8 cellular contexts compared by ENCODE assay signal in genomic region chr10:13528875-13529713, GRCh38. TPM values are rescaled to one million over a fixed set of nuclear protein-coding genes. Genes with fewer than 3 reads are reported as not detected.
A peak's percentile ranks its signal among the peaks of the same experiment; 100 is the strongest.
DNase-seq lines count a peak whose midpoint lies in the region; ATAC-seq and TF ChIP-seq lines count a peak whose summit lies in the region.

Gene BEND7 (minus strand): TSS chr10:13529014. CDS start chr10:13528533, 481 bp downstream.

- DNase-seq in NCI-H82 (lab: John Stamatoyannopoulos, UW) (peak; percentile 35), NCI-H82 treated with DMSO at 0.1 percent for 48 hours (lab: John Stamatoyannopoulos, UW; ENCODE audit: unreplicated experiment) (no peak), Panc1 (ENCODE audit: low read depth, low spot score) (no peak), lung (ENCODE audit: low spot score) (no peak), testis (peak; percentile 38)

- H3K4me1 ChIP-seq in Panc1 (ENCODE audit: control insufficient read depth, insufficient read depth, low read length) (no peaks in the 10 kb centered on the region), ectodermal cell (ENCODE audit: control insufficient read depth, insufficient read depth, low read length) (peaks cover 7% of the 10 kb centered on the region), lung (ENCODE audit: control insufficient read depth in 2 of 2, insufficient read depth in 2 of 2, low read length in 2 of 2) (no peaks in the 10 kb centered on the region), testis (peaks cover 2% of the 10 kb centered on the region)

- in situ Hi-C loops in Panc1 (cut with HindIII; ENCODE audit: low pct_unique_long_range_greater_than_20kb, low sequenced_read_pairs): no loop called here

- H3K36me3 ChIP-seq in Panc1 (ENCODE audit: control insufficient read depth, insufficient read depth, low read length) (no peaks in the 10 kb centered on the region; the same call in 1 of the 2 replicates), ectodermal cell (ENCODE audit: control insufficient read depth, insufficient read depth, low read length) (no peaks in the 10 kb centered on the region), lung (ENCODE audit: control insufficient read depth in 2 of 2, insufficient read depth in 2 of 2, low read length in 2 of 2) (no peaks in the 10 kb centered on the region), testis (ENCODE audit: low read depth, missing control alignments) (no peaks in the 10 kb centered on the region)

- 5% methylated on average over 98 of the region's 98 CpGs for WGBS in ectodermal cell, 2 experiments
- 3 to 7% methylated on average over 39 to 98 of the region's 98 CpGs for WGBS in lung, 2 donors
- 3 to 13% methylated on average over 14 to 98 of the region's 98 CpGs for WGBS in testis, 2 donors

- intact Hi-C loops in Panc1 (cut with micrococcal nuclease; ENCODE audit: unreplicated experiment): no loop called here
- intact Hi-C loops in testis (cut with DNase I; ENCODE audit: low total_unique reads): no loop called here

- BruUV-seq in Panc1 (replicated peaks; lab: Mats Ljungman, UMichigan): no TSS peak

- POLR2A ChIA-PET in Panc1 (lab: Charles Lee): no interaction called here

- TF ChIP-seq POLR2A in testis (IDR thresholded peaks at IDR 0.05): no peak

- no peaks in the 10 kb centered on the region for H3K9me3 ChIP-seq in Panc1 (ENCODE audit: control insufficient read depth, insufficient read depth, low read depth, low read length)
- H3K9me3 ChIP-seq in ectodermal cell (ENCODE audit: control insufficient read depth, low read length): no peaks in the 10 kb centered on the region
- H3K9me3 ChIP-seq in lung (ENCODE audit: control insufficient read depth in 2 of 2, insufficient read depth in 1 of 2, low read length in 1 of 2): no peaks in the 10 kb centered on the region
- no peaks in the 10 kb centered on the region for H3K9me3 ChIP-seq in testis

- H3K27me3 ChIP-seq in Panc1 (ENCODE audit: control insufficient read depth, insufficient read depth, low read length) (no peaks in the 10 kb centered on the region; the same call in 1 of the 2 replicates), ectodermal cell (ENCODE audit: control insufficient read depth, insufficient read depth, low read length, poor library complexity, severe bottlenecking) (peaks cover 43% of the 10 kb centered on the region), lung (ENCODE audit: control insufficient read depth, insufficient read depth) (no peaks in the 10 kb centered on the region), testis (no peaks in the 10 kb centered on the region)

- TF ChIP-seq CTCF in Panc1 (IDR thresholded peaks at IDR 0.05) (no peak), lung (IDR thresholded peaks at IDR 0.05; ENCODE audit: control extremely low read depth, extremely low read depth) (no peak), testis (IDR thresholded peaks at IDR 0.05) (no peak)

- peak; percentile 90 for ATAC-seq in Panc1
- peak; percentile 60 for ATAC-seq in lung (ENCODE audit: insufficient read depth, low FRiP score)
- no peak for ATAC-seq in HG02610 (IDR thresholded peaks at IDR 0.05; ENCODE audit: unreplicated experiment)
- ATAC-seq in GM18498 (IDR thresholded peaks at IDR 0.05; ENCODE audit: unreplicated experiment): no peak

- H3K27ac ChIP-seq in Panc1 (ENCODE audit: low read length): no peak within 1 kb of the TSS
- no peak within 1 kb of the TSS for H3K27ac ChIP-seq in ectodermal cell (ENCODE audit: insufficient read depth, low read depth, low read length, poor library complexity, severe bottlenecking)
- H3K27ac ChIP-seq in lung (ENCODE audit: low read depth in 1 of 2, low read length in 1 of 2): peak within 1 kb of the TSS; percentile 67 to 84
- peak within 1 kb of the TSS; percentile 77 to 83 for H3K27ac ChIP-seq in testis

- CTCF ChIA-PET in Panc1 (lab: Charles Lee): no interaction called here

- peak within 1 kb of the TSS; percentile 38 to 43 for H3K4me3 ChIP-seq in Panc1 (ENCODE audit: low read depth in 2 of 2, low read length in 2 of 2)
- peak within 1 kb of the TSS; percentile 53 for H3K4me3 ChIP-seq in ectodermal cell (ENCODE audit: insufficient read depth, low read depth, low read length)
- H3K4me3 ChIP-seq in lung: peak within 1 kb of the TSS; percentile 72
- peak within 1 kb of the TSS; percentile 58 to 61 for H3K4me3 ChIP-seq in testis

RNA-seq across cellular contexts. Expression of gene BEND7, which starts in this region (rescaled TPM):
- 7.6 TPM for total RNA-seq in Panc1 (2021; ENCODE audit: unreplicated experiment)
- polyA plus RNA-seq in Panc1 (2012; ENCODE audit: insufficient read length): 3.5 TPM
- polyA plus RNA-seq in ectodermal cell (2013, experiment 1 of 4): 7.0 TPM
- 7.2 TPM for polyA plus RNA-seq in ectodermal cell (2013, experiment 2 of 4)
- polyA plus RNA-seq in ectodermal cell (2013, experiment 3 of 4): 7.3 TPM
- 11.0 TPM for polyA plus RNA-seq in ectodermal cell (2013, experiment 4 of 4)
- 10 to 100 TPM; 12.7 to 27.6 TPM for total RNA-seq in lung
- 1 to 10 TPM; 4.9 to 8.1 TPM for polyA plus RNA-seq in lung
- total RNA-seq in testis: 10 to 100 TPM; 31.2 to 55.2 TPM
- 57.2 TPM for polyA plus RNA-seq in testis (ENCODE audit: insufficient read depth, low read depth, low replicate concordance)

Comparison
In these comparisons a context has a peak if more than half of its experiments do, and no peak if none do; other contexts are left out.
1. DNase-seq: peak in NCI-H82 (single experiment) and testis (single experiment); none in NCI-H82 treated with DMSO at 0.1 percent for 48 hours (single experiment), Panc1 (single experiment) and lung (single experiment).
2. ATAC-seq: peak in Panc1 (single experiment) and lung (single experiment); none in HG02610 (single experiment) and GM18498 (single experiment).
3. H3K27ac ChIP-seq: peak in lung (2 of 2) and testis (2 of 2); none in Panc1 (single experiment) and ectodermal cell (single experiment).
4. Peak in every context shown above with its lines, with median percentiles within 50 percentile points of each other: H3K4me3 ChIP-seq.